ENCODE assay signal across 9 cellular contexts in genomic region chr20:45343445-45343866, GRCh38. TPM values are rescaled to one million over a fixed set of nuclear protein-coding genes. Genes with fewer than 3 reads are reported as not detected.
DNase-seq lines count a peak whose midpoint lies in the region; ATAC-seq and TF ChIP-seq lines count a peak whose summit lies in the region.
"Had no signal": no experiment of that assay in that cellular context is flagged by ENCODE, and none has a peak within 500 bp of the region (broad histone marks: within the 10 kb centered on the region; RNA-seq: fewer than 3 reads in every experiment).

No MANE protein-coding gene starts in this region.

- H3K79me1 ChIP-seq in H9 (ENCODE audit: insufficient read depth, low read depth, low read length, poor library complexity, severe bottlenecking), result no peaks in the 10 kb centered on the region

- H4K20me1 ChIP-seq in H9 (ENCODE audit: control insufficient read depth, insufficient read depth, insufficient read length), result peaks cover under 1% of the 10 kb centered on the region

- H3K27me3 ChIP-seq in H9 (ENCODE audit: insufficient read depth, low read length), result no peaks in the 10 kb centered on the region

- H4K91ac ChIP-seq in H9 (ENCODE audit: insufficient read length, low read depth, low read length), result no peak overlapping the region

- H3K4me2 ChIP-seq in H9 (ENCODE audit: insufficient read depth, insufficient read length, low read length), result peak overlapping the region; percentile 53

- TF ChIP-seq CTCF in H9 (conservative IDR thresholded peaks at IDR 0.05), result no peak
- TF ChIP-seq CTCF in fibroblast of the aortic adventitia (IDR thresholded peaks at IDR 0.05; ENCODE audit: insufficient read depth, low read length), result no peak

- DNase-seq in H9, result no peak
- peak; percentile 56 for DNase-seq in NCI-H82 treated with DMSO at 0.1 percent for 48 hours (lab: John Stamatoyannopoulos, UW; ENCODE audit: unreplicated experiment)
- DNase-seq in fibroblast of the aortic adventitia (ENCODE audit: low read depth), result no peak
- DNase-seq in skeletal muscle cell (ENCODE audit: low read depth), result no peak
- DNase-seq in T-helper 9 cell, result no peak

- no peak overlapping the region for H2BK20ac ChIP-seq in H9 (ENCODE audit: low read depth, low read length, poor library complexity, severe bottlenecking)

- peaks cover 3% of the 10 kb centered on the region; the same call in 1 of the 2 replicates for H3K79me2 ChIP-seq in H9 (ENCODE audit: insufficient read depth, low read length)

- H3K14ac ChIP-seq in H9 (ENCODE audit: insufficient read depth, low read length), result peak overlapping the region; percentile 32

- H3K9me3 Mint-ChIP-seq in H9, result no peaks in the 10 kb centered on the region

- H3K56ac ChIP-seq in H9 (ENCODE audit: insufficient read length, low read depth, low read length), result no peak overlapping the region

- H3K9ac ChIP-seq in H9 (ENCODE audit: extremely low read depth, insufficient read length, low read length), result peak overlapping the region; percentile 6

- H3K27ac ChIP-seq in H9 (ENCODE audit: insufficient read length, low read depth, low read length), result no peak overlapping the region

- peaks cover 90 to 92% of the 10 kb centered on the region in 2 experiments for H3K4me1 Mint-ChIP-seq in H9

- H3K4me1 ChIP-seq in H9 (ENCODE audit: insufficient read depth, low read length), result peaks cover 38% of the 10 kb centered on the region; the same call in 1 of the 2 replicates

- no peak overlapping the region for H2AFZ ChIP-seq in H9 (ENCODE audit: low read length)

- H3K27me3 Mint-ChIP-seq in H9 (ENCODE audit: low read depth), result peaks cover 4% of the 10 kb centered on the region; the same call in 1 of the 2 replicates

- H4K5ac ChIP-seq in H9 (ENCODE audit: insufficient read length, low read depth, low read length), result no peak overlapping the region

- H3T11ph ChIP-seq in H9 (ENCODE audit: low read length), result no peak overlapping the region

- H3K4me3 Mint-ChIP-seq in H9, result peak overlapping the region; percentile 65 to 76

- H3K4ac ChIP-seq in H9 (ENCODE audit: low read depth, low read length), result no peak overlapping the region

- H3K18ac ChIP-seq in H9 (ENCODE audit: insufficient read length, low read depth, low read length), result no peak overlapping the region

- no peak overlapping the region for H2BK5ac ChIP-seq in H9 (ENCODE audit: insufficient read length, low read length)

- H3K23me2 ChIP-seq in H9 (ENCODE audit: insufficient read length, low read depth, low read length, poor library complexity, severe bottlenecking), result peaks cover 11% of the 10 kb centered on the region

- no peak overlapping the region for H2BK15ac ChIP-seq in H9 (ENCODE audit: low read depth, low read length)

- no CpG with 5 or more reads among the region's 2 CpGs for WGBS in H9 (ENCODE audit: extremely low coverage, insufficient read length, low lambda C conversion rate)

- H2AK5ac ChIP-seq in H9 (ENCODE audit: insufficient read length, low read length), result no peak overlapping the region

- H3K27ac Mint-ChIP-seq in H9, result peak overlapping the region; percentile 96 to 99 (median 98)

- H3K4me3 ChIP-seq in fibroblast of the aortic adventitia (ENCODE audit: low read depth, low read length) (peak overlapping the region; percentile 27), skeletal muscle cell (ENCODE audit: low read depth, low read length) (peak overlapping the region; percentile 22)

- H3K36me3 Mint-ChIP-seq in H9 (ENCODE audit: insufficient read depth in 1 of 3, low read depth in 3 of 3), result peaks cover 3 to 12% (median 3%) of the 10 kb centered on the region in 3 experiments; a peak in 4 of 7 replicates

- no peak overlapping the region for H2BK12ac ChIP-seq in H9 (ENCODE audit: insufficient read length, low read depth, low read length)

- H2BK120ac ChIP-seq in H9 (ENCODE audit: low read depth, low read length, poor library complexity, severe bottlenecking), result no peak overlapping the region

- no peak overlapping the region for H3K23ac ChIP-seq in H9 (ENCODE audit: insufficient read length, low read depth, low read length)

- no peak overlapping the region for H4K8ac ChIP-seq in H9 (replicated peaks; ENCODE audit: insufficient read length, low read depth, low read length)

- H3K9me3 ChIP-seq in H9 (ENCODE audit: control insufficient read depth, low read depth, low read length), result no peaks in the 10 kb centered on the region

- no peak for ATAC-seq in activated CD4-positive, CD25-positive, alpha-beta regulatory T cell treated with anti-CD3 and anti-CD28 coated beads, Interleukin-2, amount 50 U/mL, for 24 hours
- ATAC-seq in HG02884 (IDR thresholded peaks at IDR 0.05; ENCODE audit: unreplicated experiment), result no peak
- ATAC-seq in GM19035 (IDR thresholded peaks at IDR 0.05; ENCODE audit: unreplicated experiment), result no peak

RNA-seq across cellular contexts. Expression of gene SDC4, which starts 4.8 kb away (rescaled TPM):
- total RNA-seq in H9 (2021), result 50.7 and 54.3 TPM in 2 replicates
- total RNA-seq in fibroblast of the aortic adventitia (ENCODE audit: low replicate concordance), result 91.1 and 150 TPM in 2 replicates

RNA-seq across cellular contexts. Expression of gene SYS1, which starts 19.5 kb away (rescaled TPM):
- total RNA-seq in H9 (2021) (18.6 and 21.0 TPM in 2 replicates), fibroblast of the aortic adventitia (ENCODE audit: low replicate concordance) (27.9 and 29.4 TPM in 2 replicates)

RNA-seq across cellular contexts. Expression of gene TP53TG5, which starts 34.7 kb away (rescaled TPM):
- total RNA-seq in H9 (2021) (0.59 TPM in 1 of 2 replicates, not detected in the other), fibroblast of the aortic adventitia (ENCODE audit: low replicate concordance) (0.09 TPM in 1 of 2 replicates, not detected in the other)

RNA-seq across cellular contexts. Expression of gene MATN4, which starts 35.4 kb away (rescaled TPM):
- total RNA-seq in H9 (2021), result 0.11 TPM in 1 of 2 replicates, not detected in the other
- not detected in 2 replicates for total RNA-seq in fibroblast of the aortic adventitia (ENCODE audit: low replicate concordance)
- total RNA-seq: mononuclear cell had no signal

RNA-seq across cellular contexts. Expression of gene RBPJL, which starts 36.8 kb away (rescaled TPM):
- total RNA-seq in H9 (2021) (0.28 TPM in 1 of 2 replicates, not detected in the other), fibroblast of the aortic adventitia (ENCODE audit: low replicate concordance) (not detected in 2 replicates)
- total RNA-seq: mononuclear cell had no signal
